20 cellular contexts compared by ENCODE assay signal in the genomic region with DNA sequence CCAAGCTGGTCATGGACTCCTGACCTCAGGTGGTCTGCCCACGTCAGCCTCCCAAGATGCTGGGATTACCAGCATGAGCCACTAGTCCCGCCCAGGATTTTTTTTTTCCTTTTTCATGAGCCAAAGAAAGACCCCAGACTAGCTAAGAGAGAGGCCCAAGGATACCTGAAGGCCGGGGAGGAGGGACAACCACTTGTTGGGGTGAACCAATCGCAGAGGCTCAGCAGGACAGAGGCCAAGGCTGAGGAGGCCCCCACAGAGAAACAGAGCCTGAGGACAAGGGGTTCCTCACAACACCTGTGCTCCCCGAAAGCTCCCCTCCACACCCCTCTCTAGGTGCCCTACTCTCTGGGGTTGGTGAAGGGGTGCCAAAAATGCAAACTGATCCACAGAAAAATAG. TPM values are rescaled to one million over a fixed set of nuclear protein-coding genes. Genes with fewer than 3 reads are reported as not detected.
"Had no signal": no experiment of that assay in that cellular context is flagged by ENCODE, and none has a peak within 500 bp of the region (broad histone marks: within the 10 kb centered on the region; RNA-seq: fewer than 3 reads in every experiment).

No MANE protein-coding gene starts in this region.

- H3K4me3 ChIP-seq: coronary artery, gastrocnemius medialis, mucosa of descending colon, psoas muscle, smooth muscle cell, testis had no signal

- ATAC-seq: stimulated activated effector memory CD8-positive, alpha-beta T cell treated with anti-CD3 and anti-CD28 coated beads, Interleukin-12 subunit alpha, Interleukin-12 subunit beta, amount 100 ng/mL, for 72 hours had no signal

- H3K36me3 ChIP-seq: brain microvascular endothelial cell, gastrocnemius medialis, WERI-Rb-1 had no signal

- DNase-seq: activated CD4-positive, alpha-beta T cell treated with anti-CD3 and anti-CD28 coated beads for 1 hour; activated CD4-positive, alpha-beta T cell treated with anti-CD3 and anti-CD28 coated beads, Interleukin-2, amount 50 U/mL, for 4 hours; activated naive CD4-positive, alpha-beta T cell; left ventricle myocardium superior; mucosa of descending colon; naive B cell; stimulated activated CD4-positive, alpha-beta T cell treated with anti-CD3 and anti-CD28 coated beads, Interleukin-4, amount 100 ng/mL, for 24 hours; testis; WERI-Rb-1 had no signal

- H3K4me2 ChIP-seq: smooth muscle cell had no signal

- H3K27ac ChIP-seq: gastrocnemius medialis, psoas muscle, testis, WERI-Rb-1 had no signal

- H3K9me3 ChIP-seq: gastrocnemius medialis, mucosa of descending colon, testis had no signal

- H3K27me3 ChIP-seq: brain microvascular endothelial cell, gastrocnemius medialis, testis had no signal

RNA-seq across cellular contexts. Expression of a gene that starts 1.0 kb away (rescaled TPM):
- total RNA-seq: neural crest cell; T-helper 2 cell treated with Interferon-gamma antibody and Interleukin-4, amounts not matched to agents 100 ng/mL and 5 ng/mL, for 36 hours had no signal

RNA-seq across cellular contexts. Expression of a gene that starts 30.0 kb away (rescaled TPM):
- total RNA-seq: T-helper 2 cell treated with Interferon-gamma antibody and Interleukin-4, amounts not matched to agents 100 ng/mL and 5 ng/mL, for 36 hours had no signal

RNA-seq across cellular contexts. Expression of a gene that starts 49.9 kb away (rescaled TPM):
- total RNA-seq: esophagus mucosa; left ventricle myocardium superior; mucosa of descending colon; neural crest cell; omental fat pad; psoas muscle; right cardiac atrium; smooth muscle cell; T-helper 2 cell treated with Interferon-gamma antibody and Interleukin-4, amounts not matched to agents 100 ng/mL and 5 ng/mL, for 36 hours had no signal
- polyA plus RNA-seq: psoas muscle, right cardiac atrium, smooth muscle cell had no signal
